Comparison of ENCODE assay signal across 27 cellular contexts in genomic region chr13:37383066-37383465, GRCh38.
"Had no signal": no experiment of that assay in that cellular context is flagged by ENCODE, and none has a peak within 500 bp of the region (broad histone marks: within the 10 kb centered on the region; RNA-seq: fewer than 3 reads in every experiment).

No MANE protein-coding gene starts in this region.

- H3K9me3 Mint-ChIP-seq: nephron progenitor cell, type B pancreatic cell had no signal

- H3K27ac Mint-ChIP-seq: activated CD4-positive, alpha-beta T cell treated with anti-CD3 and anti-CD28 coated beads for 36 hours; activated naive CD8-positive, alpha-beta T cell; naive B cell; nephron progenitor cell; T-helper 2 cell treated with Interferon-gamma antibody and Interleukin-4, amounts not matched to agents 5 μg/mL and 100 μg/mL, for 36 hours; type B pancreatic cell had no signal

- H3K4me3 Mint-ChIP-seq: activated CD4-positive, alpha-beta T cell treated with anti-CD3 and anti-CD28 coated beads for 36 hours; activated naive CD8-positive, alpha-beta T cell; naive B cell; nephron progenitor cell; T-helper 2 cell treated with Interferon-gamma antibody and Interleukin-4, amounts not matched to agents 5 μg/mL and 100 μg/mL, for 36 hours; type B pancreatic cell had no signal

- H3K36me3 Mint-ChIP-seq: activated naive CD8-positive, alpha-beta T cell; naive B cell; type B pancreatic cell had no signal

- H3K27me3 ChIP-seq: breast epithelium, esophagus squamous epithelium, right atrium auricular region, spleen, testis, uterus had no signal

- H3K4me3 ChIP-seq: breast epithelium, esophagus squamous epithelium, right atrium auricular region, spleen, testis, uterus had no signal

- H3K4me1 Mint-ChIP-seq: activated CD4-positive, alpha-beta T cell treated with anti-CD3 and anti-CD28 coated beads for 36 hours; naive B cell; nephron progenitor cell had no signal

- ATAC-seq: activated CD4-positive, alpha-beta T cell treated with anti-CD3 and anti-CD28 coated beads for 36 hours; left cardiac atrium; left ventricle myocardium superior had no signal

- DNase-seq: activated CD4-positive, alpha-beta T cell treated with anti-CD3 and anti-CD28 coated beads for 36 hours; activated CD4-positive, alpha-beta T cell treated with anti-CD3 and anti-CD28 coated beads, Interleukin-2, amount 50 U/mL, for 48 hours; activated CD4-positive, CD25-positive, alpha-beta regulatory T cell; activated CD8-positive, alpha-beta memory T cell treated with anti-CD3 and anti-CD28 coated beads for 24 hours; activated effector memory CD4-positive, alpha-beta T cell treated with Interleukin-2 at 50 U/mL for 16 hours; activated naive CD4-positive, alpha-beta T cell treated with Interleukin-2 at 50 U/mL for 16 hours; central memory CD4-positive, alpha-beta T cell; dermis blood vessel endothelial cell; effector CD4-positive, alpha-beta T cell; esophagus squamous epithelium; glutamatergic neuron; left cardiac atrium; left ventricle myocardium superior; mammary epithelial cell; naive B cell; nephron progenitor cell; spleen; stimulated activated naive CD4-positive, alpha-beta T cell treated with Interleukin-2 at 50 U/mL for 16 hours; T-helper 1 cell; testis; uterus had no signal

- H3K36me3 ChIP-seq: breast epithelium, esophagus squamous epithelium, right atrium auricular region, spleen, uterus had no signal

- H3K27me3 Mint-ChIP-seq: activated CD4-positive, alpha-beta T cell treated with anti-CD3 and anti-CD28 coated beads for 36 hours; activated naive CD8-positive, alpha-beta T cell; naive B cell; type B pancreatic cell had no signal

- H3K9me3 ChIP-seq: breast epithelium, esophagus squamous epithelium, right atrium auricular region, spleen, testis, uterus had no signal

- H3K4me1 ChIP-seq: breast epithelium, esophagus squamous epithelium, right atrium auricular region, spleen, testis, uterus had no signal

- H3K27ac ChIP-seq: breast epithelium, epithelial cell of prostate, esophagus squamous epithelium, right atrium auricular region, spleen, testis, uterus had no signal
